In the genomic region with DNA sequence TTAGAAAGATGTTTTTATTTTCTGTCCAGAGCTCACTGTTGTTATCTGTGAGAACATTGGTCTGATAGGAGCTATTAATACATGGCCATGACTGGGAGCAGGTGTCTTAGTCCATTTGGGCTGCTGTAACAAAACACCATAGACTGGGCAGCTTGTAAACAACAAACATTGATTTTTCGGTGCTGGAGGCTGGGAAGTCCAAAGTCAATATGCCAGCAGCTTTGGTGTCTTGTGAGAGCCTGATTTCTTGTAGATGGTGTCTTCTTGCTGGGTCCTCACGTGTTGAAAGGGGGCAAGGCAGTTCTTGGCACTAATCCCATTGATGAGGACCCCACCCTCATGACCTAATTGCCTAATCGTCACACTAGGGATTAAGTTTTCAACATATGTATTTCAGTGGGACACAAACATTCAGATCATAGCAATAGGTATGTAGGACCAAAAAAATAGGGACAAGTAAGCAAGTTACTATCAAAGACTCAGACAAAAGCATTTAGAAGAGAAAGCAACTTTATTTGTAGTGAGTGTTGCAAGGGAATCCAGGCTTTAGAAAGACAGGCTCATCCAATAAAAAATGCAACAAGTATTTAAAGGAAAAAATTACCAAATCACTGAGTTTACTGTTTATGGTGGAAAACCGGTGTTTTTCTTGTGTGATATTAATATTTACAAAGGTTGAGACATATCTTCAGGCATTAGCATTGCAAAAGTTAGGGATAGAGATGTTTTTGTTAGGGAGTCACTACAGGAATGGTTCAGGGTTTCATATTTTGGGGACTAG, we compare ENCODE assay signal across 14 cellular contexts.
"Had no signal": no experiment of that assay in that cellular context is flagged by ENCODE, and none has a peak within 500 bp of the region (broad histone marks: within the 10 kb centered on the region; RNA-seq: fewer than 3 reads in every experiment).

No MANE protein-coding gene starts in this region.

- H3K4me3 ChIP-seq: dorsolateral prefrontal cortex, sigmoid colon, upper lobe of left lung had no signal

- H3K9me3 ChIP-seq: sigmoid colon, upper lobe of left lung had no signal

- DNase-seq: activated B cell treated with CpG ODN at 0.5 μM for 24 hours; activated CD4-positive, alpha-beta T cell treated with anti-CD3 and anti-CD28 coated beads, Interleukin-2, amount 10 ng/mL, durations not matched to agents 7 days and 5 days; activated effector memory CD4-positive, alpha-beta T cell treated with anti-CD3 and anti-CD28 coated beads, Interleukin-2, amount 50 U/mL, for 16 hours; activated T-cell treated with anti-CD3 and anti-CD28 coated beads, Interleukin-2, amount 50 U/mL, for 1 hour; aorta; dorsolateral prefrontal cortex; glutamatergic neuron; immature natural killer cell; sigmoid colon; stimulated activated CD4-positive, alpha-beta T cell treated with anti-CD3 and anti-CD28 coated beads, Interleukin-4, amount 100 ng/mL, for 1 hour; stimulated activated CD8-positive, alpha-beta memory T cell treated with anti-CD3 and anti-CD28 coated beads, Interleukin-4, amount 100 ng/mL, for 48 hours; upper lobe of left lung had no signal

- H3K27ac ChIP-seq: dorsolateral prefrontal cortex, sigmoid colon, upper lobe of left lung had no signal

- FAIRE-seq: bronchial epithelial cell, TTC549 had no signal

- H3K27me3 ChIP-seq: dorsolateral prefrontal cortex, sigmoid colon, upper lobe of left lung had no signal

- H3K36me3 ChIP-seq: sigmoid colon, upper lobe of left lung had no signal
